ENCODE assay signal across 8 cellular contexts in the genomic region with DNA sequence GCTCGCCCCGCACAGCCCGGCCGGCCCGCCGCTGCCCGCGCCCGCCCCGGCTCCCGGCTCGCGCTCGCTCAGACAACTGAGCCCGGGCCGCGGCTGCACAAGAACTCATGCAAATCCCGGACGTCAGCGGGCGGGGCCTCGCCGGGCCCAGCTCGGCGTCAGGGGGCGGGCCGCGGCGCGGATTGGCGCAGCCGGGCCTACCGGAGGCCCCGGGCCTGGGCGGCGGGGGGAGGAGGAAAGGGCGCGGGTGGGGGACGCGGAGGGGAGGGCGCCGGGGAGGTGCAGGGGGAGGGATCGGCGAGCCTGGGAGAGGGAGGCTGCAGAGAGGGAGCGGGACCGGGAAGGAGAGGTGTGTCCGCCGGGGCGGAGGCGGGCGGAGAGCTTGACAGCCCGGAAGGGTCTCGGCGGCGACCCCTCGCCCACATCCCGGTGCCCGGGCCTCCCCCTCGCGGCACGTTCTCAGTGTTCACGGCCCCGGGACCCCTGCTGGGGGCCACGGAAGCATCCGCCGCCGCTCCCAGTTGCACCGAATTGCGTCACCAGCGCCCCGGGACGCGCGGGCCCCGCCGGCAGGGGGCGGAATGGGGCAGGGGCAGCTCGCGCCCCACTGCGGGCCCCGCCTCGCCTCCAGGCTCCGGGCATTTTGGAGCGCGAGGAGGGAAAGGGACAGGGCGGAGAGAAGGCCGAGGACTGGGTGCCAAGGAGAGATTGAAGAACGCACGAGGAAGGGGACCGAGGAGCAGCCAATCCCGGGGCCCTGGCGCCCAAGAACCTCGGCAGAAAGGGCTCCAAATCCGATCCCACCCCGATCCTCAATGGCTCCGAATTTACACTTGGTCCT. TPM values are rescaled to one million over a fixed set of nuclear protein-coding genes. Genes with fewer than 3 reads are reported as not detected.
DNase-seq lines count a peak whose midpoint lies in the region; ATAC-seq and TF ChIP-seq lines count a peak whose summit lies in the region.

CBX4 (minus strand) TSS at position 78 of the 841 bp plus-strand sequence. CDS start 189 bp downstream, outside the sequence.

- H3K27ac ChIP-seq in right atrium auricular region (peak within 1 kb of the TSS; percentile 95 to 96), uterus (peak within 1 kb of the TSS; percentile 81 to 91)

- H3K36me3 ChIP-seq in right atrium auricular region (peaks cover 8% of the 10 kb centered on the region), uterus (no peaks in the 10 kb centered on the region)

- H3K9me3 ChIP-seq in T-helper 17 cell (ENCODE audit: control insufficient read depth, low read length, poor library complexity, severe bottlenecking): no peaks in the 10 kb centered on the region
- H3K9me3 ChIP-seq in right atrium auricular region: no peaks in the 10 kb centered on the region
- H3K9me3 ChIP-seq in uterus: no peaks in the 10 kb centered on the region

- TF ChIP-seq CTCF in GM12865 (IDR thresholded peaks at IDR 0.05; ENCODE audit: insufficient read depth, low read depth, low read length, missing control alignments): peak; percentile 66
- peak; percentile 35 to 75 for TF ChIP-seq CTCF in right atrium auricular region (IDR thresholded peaks at IDR 0.05)
- TF ChIP-seq CTCF in uterus (IDR thresholded peaks at IDR 0.05): peak in 3 of 4 experiments; percentile 17 to 57 (median 52)

- H3K27me3 ChIP-seq in right atrium auricular region: peaks cover 25 to 33% of the 10 kb centered on the region in 2 donors
- H3K27me3 ChIP-seq in uterus: peaks cover 25 to 45% of the 10 kb centered on the region in 2 donors

- ATAC-seq in HG02763 (IDR thresholded peaks at IDR 0.05; ENCODE audit: unreplicated experiment) (peak; percentile 77), T-helper 17 cell (peak; percentile 85)

- peak within 1 kb of the TSS; percentile 91 for H3K27ac Mint-ChIP-seq in T-helper 17 cell

- DNase-seq in GM12865 (ENCODE audit: low read depth): peak; percentile 95
- peak; percentile 70 for DNase-seq in NCI-H1694 (lab: John Stamatoyannopoulos, UW)
- DNase-seq in T-helper 17 cell: peak; percentile 81 to 93 (median 90)
- DNase-seq in amygdala (lab: John Stamatoyannopoulos, UW): peak; percentile 54 to 99 (median 90)
- DNase-seq in right atrium auricular region (ENCODE audit: low spot score): peak; percentile 97
- peak; percentile 98 for DNase-seq in putamen (ENCODE audit: low spot score)
- peak; percentile 91 to 93 for DNase-seq in uterus

- TF ChIP-seq POLR2A in uterus (IDR thresholded peaks at IDR 0.05): peak; percentile 85 to 97

- peaks cover 20% of the 10 kb centered on the region for H3K27me3 Mint-ChIP-seq in T-helper 17 cell

- H3K4me1 ChIP-seq in right atrium auricular region (peaks cover 3 to 83% of the 10 kb centered on the region in 2 donors), uterus (peaks cover 0 to 41% of the 10 kb centered on the region in 2 donors)

- H3K4me3 ChIP-seq in GM12865 (ENCODE audit: low read depth, low read length) (peak within 1 kb of the TSS; percentile 71), right atrium auricular region (peak within 1 kb of the TSS; percentile 86 to 88), uterus (peak within 1 kb of the TSS; percentile 54 to 58)

- H3K4me3 Mint-ChIP-seq in T-helper 17 cell: peak within 1 kb of the TSS; percentile 97

- H3K36me3 Mint-ChIP-seq in T-helper 17 cell (ENCODE audit: low read depth): peaks cover 9% of the 10 kb centered on the region

- intact Hi-C loops in uterus (cut with DNase I; ENCODE audit: low total_unique reads): loop anchor here (5.0 to 10.0 kb wide), 2 partner anchors 47 to 135 kb away; no protein-coding TSS in a partner anchor

- peaks cover 29% of the 10 kb centered on the region for H3K4me1 Mint-ChIP-seq in T-helper 17 cell

RNA-seq across cellular contexts. Expression of gene CBX4, which starts in this region (rescaled TPM):
- 100 to 1,000 TPM; 103 to 110 TPM for total RNA-seq in T-helper 17 cell
- total RNA-seq in right atrium auricular region: 10 to 100 TPM; 22.8 to 24.3 TPM
- total RNA-seq in uterus: 1 to 10 TPM in 2 of 4 donors, under 1 TPM in 2; 0.26 to 8.4 (median 3.5) TPM

Comparison
In these comparisons a context has a peak if more than half of its experiments do, and no peak if none do; other contexts are left out.
1. Peak in every context shown above with its lines: DNase-seq, ATAC-seq, H3K4me3 ChIP-seq and H3K27ac ChIP-seq.
2. RNA of gene CBX4 (total RNA-seq): 103 to 110 TPM in T-helper 17 cell; 22.8 to 24.3 TPM in right atrium auricular region and 0.26 to 8.4 TPM in uterus; every median in the first group is over 4 times any median in the second.